9 cellular contexts compared by ENCODE assay signal in the genomic region with DNA sequence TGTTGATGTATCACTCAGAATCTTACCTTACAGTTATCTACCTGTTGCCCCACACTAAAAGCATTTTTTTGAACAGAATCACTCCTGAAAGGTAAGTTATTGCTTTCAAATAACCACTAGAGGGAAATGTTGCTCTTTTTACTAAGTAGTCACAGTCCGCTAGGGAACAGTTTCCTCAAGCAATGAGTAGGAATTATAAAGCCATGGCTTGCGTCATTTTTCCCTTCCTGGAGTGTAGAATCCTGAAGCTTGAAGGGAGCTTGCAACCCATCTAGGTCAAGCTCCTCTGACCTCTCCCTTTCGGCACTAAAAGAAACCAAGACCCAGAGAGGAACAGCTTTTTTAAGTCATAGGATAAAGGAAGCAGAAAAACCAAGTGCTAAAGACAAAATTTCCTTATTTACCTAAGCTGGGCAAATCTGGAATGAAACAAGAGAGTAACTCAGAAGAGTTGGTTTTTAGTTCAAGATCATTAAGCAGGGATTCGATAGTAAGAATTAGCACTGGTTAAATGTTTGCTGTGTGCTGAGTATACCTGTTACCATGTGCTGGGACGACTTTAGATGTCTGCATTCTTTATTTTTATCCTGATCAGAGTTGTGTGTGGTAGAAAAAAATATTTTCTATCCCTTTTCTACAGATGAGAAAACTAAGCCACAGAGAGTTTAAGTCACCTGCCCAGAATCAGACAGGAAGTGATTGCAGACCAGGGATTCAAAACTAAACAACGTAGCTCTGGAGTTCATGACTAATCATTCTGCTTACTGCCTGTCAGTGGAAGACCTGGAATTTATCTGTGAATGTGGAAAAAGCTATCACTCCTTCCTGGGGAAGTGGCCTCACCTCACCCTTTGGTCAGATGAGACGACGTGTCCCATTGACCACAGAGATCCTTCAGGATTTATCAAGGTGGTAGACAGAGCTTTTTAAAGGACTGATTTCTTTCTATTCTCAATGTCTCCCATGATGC.
DNase-seq lines count a peak whose midpoint lies in the region; ATAC-seq and TF ChIP-seq lines count a peak whose summit lies in the region.
"Had no signal": no experiment of that assay in that cellular context is flagged by ENCODE, and none has a peak within 500 bp of the region (broad histone marks: within the 10 kb centered on the region; RNA-seq: fewer than 3 reads in every experiment).

No MANE protein-coding gene starts in this region.

- no peaks in the 10 kb centered on the region for H3K36me3 Mint-ChIP-seq in HFFc6 (ENCODE audit: low read depth)

- in situ Hi-C loops in brain microvascular endothelial cell (cut with HindIII; ENCODE audit: low pct_ligation_motif_present, low sequenced_read_pairs), result no loop called here

- H3K9me3 Mint-ChIP-seq in HFFc6, result no peaks in the 10 kb centered on the region

- H3K27me3 ChIP-seq in brain microvascular endothelial cell (replicated peaks), result no peaks in the 10 kb centered on the region
- H3K27me3 ChIP-seq in thyroid gland, result no peaks in the 10 kb centered on the region

- H3K4me1 Mint-ChIP-seq in HFFc6 (ENCODE audit: low read depth), result peaks cover 6% of the 10 kb centered on the region; the same call in 1 of the 2 replicates

- no peak for ATAC-seq in GM21737 (IDR thresholded peaks at IDR 0.05; ENCODE audit: unreplicated experiment)

- no peak for TF ChIP-seq POLR2A in thyroid gland (IDR thresholded peaks at IDR 0.05)

- H3K4me3 Mint-ChIP-seq in HFFc6, result no peak overlapping the region

- no peaks in the 10 kb centered on the region for H3K9me3 ChIP-seq in thyroid gland

- DNase-seq in DMS53 (lab: John Stamatoyannopoulos, UW) (peak; percentile 97), HFFc6 (peak; percentile 29), NCI-H345 (lab: John Stamatoyannopoulos, UW) (peak; percentile 69), brain microvascular endothelial cell (peak; percentile 31), inferior parietal cortex (ENCODE audit: extremely low spot score) (peak; percentile 72), thyroid gland (peak; percentile 1 to 3)
- no peak for DNase-seq in activated naive CD4-positive, alpha-beta T cell treated with Interleukin-2 at 50 U/mL for 16 hours

- WGBS in thyroid gland, 2 donors, result 36 to 40% methylated on average over 8 of the region's 8 CpGs

- no peaks in the 10 kb centered on the region for H3K4me1 ChIP-seq in thyroid gland

- H3K27ac Mint-ChIP-seq in HFFc6, result no peak overlapping the region

- H3K4me3 ChIP-seq in brain microvascular endothelial cell (ENCODE audit: low read depth, low read length) (no peak overlapping the region), thyroid gland (replicated peaks in 1 of 3) (no peak overlapping the region)
- H3K4me3 ChIP-seq: skin epidermis had no signal

- no peak overlapping the region for H3K27ac ChIP-seq in brain microvascular endothelial cell
- no peak overlapping the region for H3K27ac ChIP-seq in thyroid gland
- H3K27ac ChIP-seq: skin epidermis had no signal

- intact Hi-C loops in thyroid gland (cut with DNase I), result loop anchor here (5.0 kb wide), 1 partner anchor 695 kb away; no protein-coding TSS in a partner anchor

- no peaks in the 10 kb centered on the region for H3K27me3 Mint-ChIP-seq in HFFc6 (ENCODE audit: insufficient read depth)

- H3K36me3 ChIP-seq in brain microvascular endothelial cell (replicated peaks) (no peaks in the 10 kb centered on the region), thyroid gland (no peaks in the 10 kb centered on the region)

- peak; percentile 79 for TF ChIP-seq CTCF in HFFc6 (IDR thresholded peaks at IDR 0.05)
- TF ChIP-seq CTCF in brain microvascular endothelial cell (IDR thresholded peaks at IDR 0.05; ENCODE audit: low read depth, low read length, missing control alignments), result peak; percentile 44
- peak; percentile 29 to 86 (median 51) for TF ChIP-seq CTCF in thyroid gland (IDR thresholded peaks at IDR 0.05)
